In the genomic region with DNA sequence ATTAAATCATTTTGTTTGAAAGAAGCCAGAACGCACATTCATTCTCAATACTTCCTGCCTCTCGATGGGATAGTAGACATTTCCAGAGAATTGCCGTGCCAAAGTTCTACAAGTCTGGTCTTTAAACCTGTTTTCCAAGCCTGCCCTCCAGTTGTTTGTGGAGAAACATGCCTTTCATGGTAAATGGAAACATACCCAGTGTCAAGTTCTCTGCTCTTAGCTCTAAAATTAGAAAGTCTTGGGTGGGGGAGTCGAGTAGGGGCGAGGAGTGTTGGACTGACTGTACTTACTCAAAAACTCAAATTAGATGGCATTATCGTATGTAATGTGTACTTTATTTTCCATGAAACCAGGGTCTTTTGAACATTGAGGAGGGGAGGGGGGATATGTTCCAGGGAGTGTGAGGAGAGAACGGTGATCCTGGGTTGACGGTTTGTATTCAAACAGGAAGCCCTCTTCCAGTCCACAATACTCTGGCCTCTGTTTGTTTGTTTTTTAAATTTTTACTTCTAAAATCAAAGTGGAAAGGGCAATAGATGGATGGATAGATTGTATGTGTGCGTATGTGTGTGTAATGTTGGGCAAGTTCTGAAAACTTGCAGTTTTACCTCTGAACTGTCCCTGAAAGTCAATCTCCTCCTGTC, we compare ENCODE assay signal across 1 cellular context.
TF ChIP-seq lines count a peak whose summit lies in the region.

No MANE protein-coding gene starts in this region.

TF ChIP-seq in IMR-90, 13 proteins besides CTCF, POLR2A, EP300 and RAD21 (continued from another document):
- TF ChIP-seq, protein P1, sequence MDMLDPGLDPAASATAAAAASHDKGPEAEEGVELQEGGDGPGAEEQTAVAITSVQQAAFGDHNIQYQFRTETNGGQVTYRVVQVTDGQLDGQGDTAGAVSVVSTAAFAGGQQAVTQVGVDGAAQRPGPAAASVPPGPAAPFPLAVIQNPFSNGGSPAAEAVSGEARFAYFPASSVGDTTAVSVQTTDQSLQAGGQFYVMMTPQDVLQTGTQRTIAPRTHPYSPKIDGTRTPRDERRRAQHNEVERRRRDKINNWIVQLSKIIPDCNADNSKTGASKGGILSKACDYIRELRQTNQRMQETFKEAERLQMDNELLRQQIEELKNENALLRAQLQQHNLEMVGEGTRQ (IDR thresholded peaks at IDR 0.05; ENCODE audit: low read depth, low read length): no peak
- TF ChIP-seq BHLHE40 (IDR thresholded peaks at IDR 0.05; ENCODE audit: low read depth, low read length): no peak
- TF ChIP-seq NFE2L2 (IDR thresholded peaks at IDR 0.05; ENCODE audit: low read depth, low read length): no peak
- no peak for TF ChIP-seq RFX5 (IDR thresholded peaks at IDR 0.05; ENCODE audit: low read depth, low read length)
- TF ChIP-seq, protein P2, sequence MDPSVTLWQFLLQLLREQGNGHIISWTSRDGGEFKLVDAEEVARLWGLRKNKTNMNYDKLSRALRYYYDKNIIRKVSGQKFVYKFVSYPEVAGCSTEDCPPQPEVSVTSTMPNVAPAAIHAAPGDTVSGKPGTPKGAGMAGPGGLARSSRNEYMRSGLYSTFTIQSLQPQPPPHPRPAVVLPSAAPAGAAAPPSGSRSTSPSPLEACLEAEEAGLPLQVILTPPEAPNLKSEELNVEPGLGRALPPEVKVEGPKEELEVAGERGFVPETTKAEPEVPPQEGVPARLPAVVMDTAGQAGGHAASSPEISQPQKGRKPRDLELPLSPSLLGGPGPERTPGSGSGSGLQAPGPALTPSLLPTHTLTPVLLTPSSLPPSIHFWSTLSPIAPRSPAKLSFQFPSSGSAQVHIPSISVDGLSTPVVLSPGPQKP (IDR thresholded peaks at IDR 0.05; ENCODE audit: borderline replicate concordance, low read depth, low read length): no peak
- no peak for TF ChIP-seq SMC3 (IDR thresholded peaks at IDR 0.05; ENCODE audit: low read depth, low read length)
- no peak for TF ChIP-seq FOS (IDR thresholded peaks at IDR 0.05; ENCODE audit: low read depth, low read length)
- TF ChIP-seq MXI1 (IDR thresholded peaks at IDR 0.05; ENCODE audit: borderline replicate concordance, low read depth, low read length): no peak
- no peak for TF ChIP-seq CHD1 (IDR thresholded peaks at IDR 0.05; ENCODE audit: low read depth, low read length)
- no peak for TF ChIP-seq MAZ (IDR thresholded peaks at IDR 0.05; ENCODE audit: borderline replicate concordance, low read depth, low read length)
TF ChIP-seq in IMR-90: peak in this region for 0.
